In the genomic region with DNA sequence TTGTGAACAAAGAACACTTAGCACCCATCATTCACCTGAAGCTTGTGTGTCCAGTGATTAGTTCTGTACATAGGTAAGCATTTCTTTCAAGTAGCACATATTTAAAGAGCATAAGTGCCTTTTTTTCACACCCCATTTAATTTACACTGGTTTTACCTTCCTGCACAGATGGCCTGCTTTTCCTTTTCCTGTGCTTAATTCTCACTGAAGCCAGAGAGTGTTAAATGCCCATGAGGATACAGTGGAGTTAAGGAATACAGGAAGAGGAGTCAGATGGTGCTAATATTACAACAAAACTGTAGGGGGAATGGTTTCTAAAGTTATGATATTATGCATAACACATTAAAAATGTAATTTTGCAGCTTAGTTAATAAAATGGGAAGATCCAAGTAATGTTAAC, we compare ENCODE assay signal across 22 cellular contexts. TPM values are rescaled to one million over a fixed set of nuclear protein-coding genes. Genes with fewer than 3 reads are reported as not detected.
DNase-seq lines count a peak whose midpoint lies in the region; ATAC-seq lines count a peak whose summit lies in the region.
"Had no signal": no experiment of that assay in that cellular context is flagged by ENCODE, and none has a peak within 500 bp of the region (broad histone marks: within the 10 kb centered on the region; RNA-seq: fewer than 3 reads in every experiment).

No MANE protein-coding gene starts in this region.

- H3K36me3 Mint-ChIP-seq in activated naive CD8-positive, alpha-beta T cell treated with anti-CD3 and anti-CD28 coated beads for 36 hours, result peaks cover 2% of the 10 kb centered on the region
- H3K36me3 Mint-ChIP-seq: CD8-positive, alpha-beta memory T cell; memory B cell had no signal

- no peak overlapping the region for H3K27ac Mint-ChIP-seq in activated naive CD8-positive, alpha-beta T cell treated with anti-CD3 and anti-CD28 coated beads for 36 hours
- H3K27ac Mint-ChIP-seq: memory B cell, WTC11 had no signal

- no peak overlapping the region for H3K4me3 Mint-ChIP-seq in activated naive CD8-positive, alpha-beta T cell treated with anti-CD3 and anti-CD28 coated beads for 36 hours
- H3K4me3 Mint-ChIP-seq: CD8-positive, alpha-beta memory T cell; memory B cell; WTC11 had no signal

- no peak for ATAC-seq in HG02588 (IDR thresholded peaks at IDR 0.05; ENCODE audit: unreplicated experiment)
- ATAC-seq: SK-N-SH treated with all-trans-retinoic acid at 6 μM for 48 hours; stimulated activated naive CD8-positive, alpha-beta T cell treated with anti-CD3 and anti-CD28 coated beads, Interleukin-15, Interleukin-2, amounts not matched to agents 100 U/mL and 50 U/mL, for 24 hours; WTC11 had no signal

- peaks cover 14% of the 10 kb centered on the region for H3K4me1 Mint-ChIP-seq in activated naive CD8-positive, alpha-beta T cell treated with anti-CD3 and anti-CD28 coated beads for 36 hours

- no peaks in the 10 kb centered on the region for H3K9me3 Mint-ChIP-seq in activated naive CD8-positive, alpha-beta T cell treated with anti-CD3 and anti-CD28 coated beads for 36 hours
- H3K9me3 Mint-ChIP-seq: CD8-positive, alpha-beta memory T cell; memory B cell had no signal

- DNase-seq in DMS 273 treated with DMSO at 0.1 percent for 48 hours (lab: John Stamatoyannopoulos, UW) (peak; percentile 31), NCI-H1417 (lab: John Stamatoyannopoulos, UW) (peak; percentile 57 to 91 (median 89)), NCI-H345 treated with DMSO at 0.1 percent for 48 hours (lab: John Stamatoyannopoulos, UW; ENCODE audit: unreplicated experiment) (peak; percentile 44), dermis microvascular lymphatic vessel endothelial cell (ENCODE audit: low read depth in 2 of 2) (peak; percentile 26 to 61), T-helper 1 cell (no peak), OCI-M2 (lab: John Stamatoyannopoulos, UW; ENCODE audit: unreplicated experiment) (no peak)
- no peak for DNase-seq in activated naive CD8-positive, alpha-beta T cell treated with anti-CD3 and anti-CD28 coated beads for 36 hours
- DNase-seq: activated CD4-positive, alpha-beta T cell treated with anti-CD3 and anti-CD28 coated beads, Interleukin-2, amount 50 U/mL, for 4 hours; activated effector memory CD4-positive, alpha-beta T cell treated with anti-CD3 and anti-CD28 coated beads, Interleukin-2, amount 50 U/mL, for 16 hours; adrenal gland; CD8-positive, alpha-beta memory T cell; foreskin fibroblast; HCEC 1CT; NK-92 treated with Interleukin-12 subunit alpha and Interleukin-12 subunit beta, amount 100 ng/mL, for 24 hours; nucleus accumbens; stimulated activated CD4-positive, alpha-beta T cell treated with anti-CD3 and anti-CD28 coated beads, Interleukin-2, amount 100 ng/mL, for 48 hours; stimulated activated naive CD8-positive, alpha-beta T cell treated with anti-CD3 and anti-CD28 coated beads, Interleukin-15, Interleukin-2, amounts not matched to agents 100 U/mL and 50 U/mL, for 24 hours; thyroid gland had no signal

- H3K27me3 Mint-ChIP-seq in activated naive CD8-positive, alpha-beta T cell treated with anti-CD3 and anti-CD28 coated beads for 36 hours, result no peaks in the 10 kb centered on the region
- H3K27me3 Mint-ChIP-seq: memory B cell had no signal

RNA-seq across cellular contexts. Expression of gene SLC38A1, which starts 31.0 kb away (rescaled TPM):
- total RNA-seq in dermis microvascular lymphatic vessel endothelial cell, result 113 and 142 TPM in 2 replicates
- 100 to 1,000 TPM; 255 to 260 TPM for total RNA-seq in activated naive CD8-positive, alpha-beta T cell treated with anti-CD3 and anti-CD28 coated beads for 36 hours

Comparison
In these comparisons a context has a peak if more than half of its experiments do, and no peak if none do; other contexts are left out.
1. DNase-seq: peak in DMS 273 treated with DMSO at 0.1 percent for 48 hours (single experiment), NCI-H1417 (3 of 3), NCI-H345 treated with DMSO at 0.1 percent for 48 hours (single experiment) and dermis microvascular lymphatic vessel endothelial cell (2 of 2); none in T-helper 1 cell (0 of 5), OCI-M2 (single experiment) and activated naive CD8-positive, alpha-beta T cell treated with anti-CD3 and anti-CD28 coated beads for 36 hours (single experiment).